9 cellular contexts compared by ENCODE assay signal in the genomic region with DNA sequence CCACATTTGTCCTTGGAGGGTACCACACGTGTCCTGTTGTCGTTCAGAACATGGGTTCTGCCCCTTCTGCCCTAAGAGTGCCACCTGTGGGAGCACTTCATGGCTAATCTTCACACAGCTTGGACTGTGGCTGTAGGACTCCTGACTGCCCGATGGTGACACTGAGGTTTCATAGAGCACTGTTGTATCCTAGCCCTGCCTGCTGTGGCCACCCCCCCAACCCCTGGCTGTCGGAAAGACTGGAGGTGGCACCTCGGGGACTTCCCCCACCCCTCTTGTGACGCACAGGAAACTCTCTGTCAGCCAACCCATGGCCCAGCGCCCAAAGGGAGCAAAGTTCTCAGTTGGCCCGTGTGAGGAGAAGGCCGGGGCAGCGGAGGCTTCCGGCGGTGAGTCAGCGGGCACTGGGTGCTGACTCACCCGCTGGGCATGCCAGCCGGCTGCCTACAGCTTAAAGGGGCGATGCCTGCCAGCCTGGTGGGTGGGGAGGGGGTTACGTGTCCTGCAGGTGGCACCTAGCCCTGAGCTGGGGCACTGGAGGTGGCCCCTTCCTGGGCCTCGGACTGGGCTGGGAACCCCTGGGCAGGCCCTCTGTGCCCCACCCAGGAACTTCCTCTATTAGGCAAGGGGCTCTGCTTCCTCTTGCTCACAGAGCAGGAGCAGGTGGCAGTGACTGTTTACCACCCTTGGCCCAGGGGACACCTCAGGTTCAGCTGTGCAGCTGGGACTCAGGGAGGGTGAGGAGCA. TPM values are rescaled to one million over a fixed set of nuclear protein-coding genes. Genes with fewer than 3 reads are reported as not detected.
DNase-seq lines count a peak whose midpoint lies in the region; ATAC-seq, FAIRE-seq and TF ChIP-seq lines count a peak whose summit lies in the region.
"Had no signal": no experiment of that assay in that cellular context is flagged by ENCODE, and none has a peak within 500 bp of the region (broad histone marks: within the 10 kb centered on the region; RNA-seq: fewer than 3 reads in every experiment).

No MANE protein-coding gene starts in this region.

- in situ Hi-C loops in gastrocnemius medialis (cut with MboI; ENCODE audit: low sequenced_read_pairs in 4 of 4): loop anchor here in 1 of 4 donors (10.0 kb wide), 1 partner anchor 163 kb away; a partner anchor contains a TSS

- peak overlapping the region; percentile 94 to 99 (median 97) for H3K27ac ChIP-seq in gastrocnemius medialis

- H3K27me3 ChIP-seq in gastrocnemius medialis: no peaks in the 10 kb centered on the region

- H3K36me3 Mint-ChIP-seq in activated naive CD4-positive, alpha-beta T cell treated with anti-CD3 and anti-CD28 coated beads, Interleukin-2, amount 50 U/mL, for 72 hours: peaks cover 25 to 36% of the 10 kb centered on the region in 2 donors

- H3K9me3 ChIP-seq in gastrocnemius medialis: no peaks in the 10 kb centered on the region

- no peaks in the 10 kb centered on the region for H3K9me3 Mint-ChIP-seq in activated naive CD4-positive, alpha-beta T cell treated with anti-CD3 and anti-CD28 coated beads, Interleukin-2, amount 50 U/mL, for 72 hours

- peaks cover 59 to 64% of the 10 kb centered on the region in 2 donors for H3K4me1 ChIP-seq in gastrocnemius medialis

- ATAC-seq in SK-N-SH treated with all-trans-retinoic acid at 6 μM for 48 hours (peak; percentile 65), gastrocnemius medialis (peak; percentile 41 to 45), GM18519 (IDR thresholded peaks at IDR 0.05; ENCODE audit: low FRiP score, unreplicated experiment) (no peak)
- peak; percentile 71 to 74 for ATAC-seq in activated naive CD4-positive, alpha-beta T cell treated with anti-CD3 and anti-CD28 coated beads, Interleukin-2, amount 50 U/mL, for 72 hours
- ATAC-seq: K562 had no signal

- DNase-seq in AG10803 (ENCODE audit: low read depth): peak; percentile 97
- peak; percentile 65 for DNase-seq in GM19239 (ENCODE audit: insufficient read length, low spot score)
- peak; percentile 98 for DNase-seq in HS-27A (ENCODE audit: low read depth)
- DNase-seq in activated naive CD4-positive, alpha-beta T cell treated with anti-CD3 and anti-CD28 coated beads, Interleukin-2, amount 50 U/mL, for 72 hours (ENCODE audit: low spot score in 2 of 2): peak; percentile 88 to 99
- peak; percentile 99 for DNase-seq in cardiac septum (ENCODE audit: low spot score)
- peak; percentile 94 to 99 for DNase-seq in gastrocnemius medialis

- FAIRE-seq in GM19239 (lab: Jason Lieb, UNC): peak; percentile 98
- FAIRE-seq: K562 had no signal

- TF ChIP-seq POLR2A in gastrocnemius medialis (IDR thresholded peaks at IDR 0.05): peak; percentile 68 to 73

- no peaks in the 10 kb centered on the region for H3K36me3 ChIP-seq in gastrocnemius medialis

- H3K4me3 ChIP-seq in AG10803 (ENCODE audit: low read length) (peak overlapping the region; percentile 98), gastrocnemius medialis (peak overlapping the region; percentile 72 to 88 (median 84))
- H3K4me3 ChIP-seq: K562 had no signal

- TF ChIP-seq CTCF in AG10803 (conservative IDR thresholded peaks at IDR 0.05; ENCODE audit: low read length) (no peak), gastrocnemius medialis (IDR thresholded peaks at IDR 0.05 in 4 of 5, conservative IDR thresholded peaks at IDR 0.05 in 1 of 5) (no peak)

- peak overlapping the region; percentile 90 to 97 for H3K27ac Mint-ChIP-seq in activated naive CD4-positive, alpha-beta T cell treated with anti-CD3 and anti-CD28 coated beads, Interleukin-2, amount 50 U/mL, for 72 hours

- intact Hi-C loops in cardiac septum (cut with DNase I): loop anchor here (2.0 to 5.0 kb wide), 4 partner anchors 89 to 245 kb away; a partner anchor contains a TSS
- intact Hi-C loops in gastrocnemius medialis (cut with DNase I; ENCODE audit: low total_unique reads): loop anchor here (1.0 to 2.0 kb wide), 6 partner anchors 35 to 253 kb away; a partner anchor contains a TSS

TF ChIP-seq in SK-N-SH treated with all-trans-retinoic acid at 6 μM for 48 hours, 23 proteins besides CTCF, POLR2A, EP300 and RAD21:
- TF ChIP-seq ZNF565 (CRISPR knock-in tag; conservative IDR thresholded peaks at IDR 0.05; ENCODE audit: low read depth) (no peak), CSDC2 (CRISPR knock-in tag; IDR thresholded peaks at IDR 0.05) (peak; percentile 37; the same call in 1 of the 2 replicates), BACH2 (CRISPR knock-in tag; IDR thresholded peaks at IDR 0.05; ENCODE audit: borderline replicate concordance) (no peak), OSR1 (CRISPR knock-in tag; IDR thresholded peaks at IDR 0.05) (no peak), GLIS3 (CRISPR knock-in tag; IDR thresholded peaks at IDR 0.05) (no peak), ISL1 (CRISPR knock-in tag; IDR thresholded peaks at IDR 0.05) (no peak)
- TF ChIP-seq, protein P1, sequence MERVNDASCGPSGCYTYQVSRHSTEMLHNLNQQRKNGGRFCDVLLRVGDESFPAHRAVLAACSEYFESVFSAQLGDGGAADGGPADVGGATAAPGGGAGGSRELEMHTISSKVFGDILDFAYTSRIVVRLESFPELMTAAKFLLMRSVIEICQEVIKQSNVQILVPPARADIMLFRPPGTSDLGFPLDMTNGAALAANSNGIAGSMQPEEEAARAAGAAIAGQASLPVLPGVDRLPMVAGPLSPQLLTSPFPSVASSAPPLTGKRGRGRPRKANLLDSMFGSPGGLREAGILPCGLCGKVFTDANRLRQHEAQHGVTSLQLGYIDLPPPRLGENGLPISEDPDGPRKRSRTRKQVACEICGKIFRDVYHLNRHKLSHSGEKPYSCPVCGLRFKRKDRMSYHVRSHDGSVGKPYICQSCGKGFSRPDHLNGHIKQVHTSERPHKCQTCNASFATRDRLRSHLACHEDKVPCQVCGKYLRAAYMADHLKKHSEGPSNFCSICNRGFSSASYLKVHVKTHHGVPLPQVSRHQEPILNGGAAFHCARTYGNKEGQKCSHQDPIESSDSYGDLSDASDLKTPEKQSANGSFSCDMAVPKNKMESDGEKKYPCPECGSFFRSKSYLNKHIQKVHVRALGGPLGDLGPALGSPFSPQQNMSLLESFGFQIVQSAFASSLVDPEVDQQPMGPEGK (CRISPR knock-in tag; IDR thresholded peaks at IDR 0.05; ENCODE audit: borderline replicate concordance): peak; percentile 57; the same call in 1 of the 2 replicates

RNA-seq across cellular contexts. Expression of a gene that starts 3.4 kb away (rescaled TPM):
- total RNA-seq in activated naive CD4-positive, alpha-beta T cell treated with anti-CD3 and anti-CD28 coated beads, Interleukin-2, amount 50 U/mL, for 72 hours: 100 to 1,000 TPM; 101 to 130 TPM
- total RNA-seq in cardiac septum (70.5 TPM), gastrocnemius medialis (100 to 1,000 TPM in 1 of 4 donors, 10 to 100 TPM in 3; 15.7 to 170 (median 63.8) TPM)

RNA-seq across cellular contexts. Expression of a gene that starts 34.7 kb away (rescaled TPM):
- total RNA-seq in activated naive CD4-positive, alpha-beta T cell treated with anti-CD3 and anti-CD28 coated beads, Interleukin-2, amount 50 U/mL, for 72 hours: 1 to 10 TPM; 2.6 to 2.9 TPM
- total RNA-seq in cardiac septum (14.4 TPM), gastrocnemius medialis (10 to 100 TPM; 10.1 to 21.2 (median 15.5) TPM)
